12 cellular contexts compared by ENCODE assay signal in the genomic region with DNA sequence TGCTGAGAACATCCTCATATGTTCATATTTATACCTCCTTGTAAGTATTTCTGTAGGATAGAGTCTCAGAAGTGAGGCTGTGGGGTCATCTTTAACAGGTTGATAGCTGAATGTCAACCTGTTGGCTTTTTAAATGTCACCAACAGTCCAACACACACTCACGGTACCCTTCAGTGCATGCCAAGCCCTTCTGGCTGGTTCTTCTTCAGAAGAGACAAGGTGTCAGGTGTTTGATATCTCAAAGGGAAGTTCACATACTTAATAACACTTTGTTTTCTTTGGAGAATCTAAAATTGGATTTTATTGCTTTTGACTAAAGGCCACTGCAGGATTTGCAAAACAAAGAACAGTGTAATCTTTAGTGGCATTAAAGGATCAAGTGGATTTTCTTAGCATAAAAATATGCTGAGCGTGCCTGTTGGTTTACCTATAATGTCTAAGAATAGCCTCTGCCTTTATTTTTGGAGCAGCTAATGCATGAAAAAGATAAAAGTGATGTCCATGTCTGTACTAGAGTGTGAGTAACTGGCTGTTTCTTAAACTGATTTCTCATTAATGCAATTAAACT. TPM values are rescaled to one million over a fixed set of nuclear protein-coding genes. Genes with fewer than 3 reads are reported as not detected.
A peak's percentile ranks its signal among the peaks of the same experiment; 100 is the strongest.
DNase-seq lines count a peak whose midpoint lies in the region; ATAC-seq, FAIRE-seq and TF ChIP-seq lines count a peak whose summit lies in the region.
"Had no signal": no experiment of that assay in that cellular context is flagged by ENCODE, and none has a peak within 500 bp of the region (broad histone marks: within the 10 kb centered on the region; RNA-seq: fewer than 3 reads in every experiment).

No MANE protein-coding gene starts in this region.

- no peak for ATAC-seq in activated naive CD8-positive, alpha-beta T cell treated with anti-CD3 and anti-CD28 coated beads, Interleukin-2, amount 10 ng/mL, durations not matched to agents 7 days and 5 days (ENCODE audit: low read depth)
- no peak for ATAC-seq in HG03439 (IDR thresholded peaks at IDR 0.05; ENCODE audit: unreplicated experiment)

- H3K27me3 ChIP-seq in BLaER1 treated with 17β-estradiol and CSF1 and Interleukin-3, amounts not matched to agents 10 nM and 100 nM, result peaks cover 0 to 21% (median 0%) of the 10 kb centered on the region in 11 experiments; a peak in 3 of 22 replicates
- no peaks in the 10 kb centered on the region for H3K27me3 ChIP-seq in muscle layer of duodenum (ENCODE audit: low read depth, low read length)
- H3K27me3 ChIP-seq: ovary had no signal

- peak overlapping the region; percentile 73 for H3K4me3 Mint-ChIP-seq in activated naive CD8-positive, alpha-beta T cell treated with anti-CD3 and anti-CD28 coated beads, Interleukin-2, amount 10 ng/mL, durations not matched to agents 7 days and 5 days
- no peak overlapping the region for H3K4me3 Mint-ChIP-seq in CD14-positive monocyte

- H3K27me3 Mint-ChIP-seq in activated naive CD8-positive, alpha-beta T cell treated with anti-CD3 and anti-CD28 coated beads, Interleukin-2, amount 10 ng/mL, durations not matched to agents 7 days and 5 days, result no peaks in the 10 kb centered on the region
- H3K27me3 Mint-ChIP-seq in CD14-positive monocyte (ENCODE audit: low read depth in 3 of 3), result peaks cover 0 to under 1% (median 0%) of the 10 kb centered on the region in 3 donors

- peaks cover 70% of the 10 kb centered on the region for H3K4me1 Mint-ChIP-seq in activated naive CD8-positive, alpha-beta T cell treated with anti-CD3 and anti-CD28 coated beads, Interleukin-2, amount 10 ng/mL, durations not matched to agents 7 days and 5 days
- H3K4me1 Mint-ChIP-seq in CD14-positive monocyte, result peaks cover 47% of the 10 kb centered on the region

- intact Hi-C loops in CD14-positive monocyte (cut with micrococcal nuclease), result loop anchor here in 1 of 2 donors (10.0 kb wide), 1 partner anchor 63 kb away; no protein-coding TSS in a partner anchor

- no peak for TF ChIP-seq CTCF in CD14-positive monocyte (IDR thresholded peaks at IDR 0.05)

- H3K4me3 ChIP-seq in BLaER1 treated with 17β-estradiol and CSF1 and Interleukin-3, amounts not matched to agents 10 nM and 100 nM, result no peak overlapping the region
- H3K4me3 ChIP-seq in muscle layer of duodenum (ENCODE audit: low read depth in 1 of 2, low read length in 2 of 2), result no peak overlapping the region
- H3K4me3 ChIP-seq: ovary had no signal

- H3K36me3 Mint-ChIP-seq in activated naive CD8-positive, alpha-beta T cell treated with anti-CD3 and anti-CD28 coated beads, Interleukin-2, amount 10 ng/mL, durations not matched to agents 7 days and 5 days, result peaks cover 40% of the 10 kb centered on the region
- H3K36me3 Mint-ChIP-seq in CD14-positive monocyte, result peaks cover 0 to 2% of the 10 kb centered on the region in 2 donors

- H3K9ac ChIP-seq in BLaER1 treated with 17β-estradiol and CSF1 and Interleukin-3, amounts not matched to agents 10 nM and 100 nM, result no peak overlapping the region

- H3K36me3 ChIP-seq in BLaER1 treated with 17β-estradiol and CSF1 and Interleukin-3, amounts not matched to agents 10 nM and 100 nM, result no peaks in the 10 kb centered on the region
- H3K36me3 ChIP-seq in muscle layer of duodenum (ENCODE audit: control insufficient read depth in 1 of 2, insufficient read depth in 2 of 2, low read length in 2 of 2), result no peaks in the 10 kb centered on the region
- H3K36me3 ChIP-seq: ovary had no signal

- POLR2A ChIA-PET in activated naive CD8-positive, alpha-beta T cell treated with anti-CD3 and anti-CD28 coated beads, Interleukin-2, amount 10 ng/mL, durations not matched to agents 7 days and 5 days (lab: Charles Lee), result interaction anchor here (6.1 kb wide), 1 partner anchor 58 kb away, joined by 97 read pairs; no protein-coding TSS in a partner anchor
- POLR2A ChIA-PET in HEK293T (lab: Yijun Ruan, JAX), result no interaction called here

- FAIRE-seq in GM18507 (lab: Jason Lieb, UNC), result peak; percentile 65

- H3K4me2 ChIP-seq in BLaER1 treated with 17β-estradiol and CSF1 and Interleukin-3, amounts not matched to agents 10 nM and 100 nM, result peak overlapping the region in 6 of 11 experiments; percentile 84 to 99 (median 96); a peak in 6 of 22 replicates

- no peaks in the 10 kb centered on the region for H3K9me3 ChIP-seq in BLaER1 treated with 17β-estradiol and CSF1 and Interleukin-3, amounts not matched to agents 10 nM and 100 nM (replicated peaks in 1 of 11)
- H3K9me3 ChIP-seq in muscle layer of duodenum (ENCODE audit: control insufficient read depth in 1 of 2, low read length in 2 of 2), result no peaks in the 10 kb centered on the region
- H3K9me3 ChIP-seq: ovary had no signal

- no peak overlapping the region for H3K27ac Mint-ChIP-seq in activated naive CD8-positive, alpha-beta T cell treated with anti-CD3 and anti-CD28 coated beads, Interleukin-2, amount 10 ng/mL, durations not matched to agents 7 days and 5 days
- H3K27ac Mint-ChIP-seq in CD14-positive monocyte, result no peak overlapping the region

- no peaks in the 10 kb centered on the region for H3K9me3 Mint-ChIP-seq in activated naive CD8-positive, alpha-beta T cell treated with anti-CD3 and anti-CD28 coated beads, Interleukin-2, amount 10 ng/mL, durations not matched to agents 7 days and 5 days
- H3K9me3 Mint-ChIP-seq in CD14-positive monocyte, result no peaks in the 10 kb centered on the region

- CTCF ChIA-PET in HEK293T (lab: Yijun Ruan, JAX), result interaction anchor here (0.6 kb wide), 1 partner anchor 134 kb away, joined by 3 read pairs; no protein-coding TSS in a partner anchor

- 0 out of 22 replicates have a peak, but pooled peaks cover 0 to 9% (median 0%) of the 10 kb centered on the region in 11 experiments for H4K20me1 ChIP-seq in BLaER1 treated with 17β-estradiol and CSF1 and Interleukin-3, amounts not matched to agents 10 nM and 100 nM

- H3K4me1 ChIP-seq in BLaER1 treated with 17β-estradiol and CSF1 and Interleukin-3, amounts not matched to agents 10 nM and 100 nM, result peaks cover 59 to 73% (median 66%) of the 10 kb centered on the region in 10 experiments
- H3K4me1 ChIP-seq in muscle layer of duodenum (ENCODE audit: control insufficient read depth in 1 of 2, insufficient read depth in 2 of 2, low read length in 2 of 2), result peaks cover 34 to 47% of the 10 kb centered on the region in 2 donors

- H3K27ac ChIP-seq in BLaER1 treated with 17β-estradiol and CSF1 and Interleukin-3, amounts not matched to agents 10 nM and 100 nM, result no peak overlapping the region
- H3K27ac ChIP-seq in muscle layer of duodenum (ENCODE audit: low read length), result peak overlapping the region; percentile 20
- H3K27ac ChIP-seq: ovary had no signal

- DNase-seq in GM18507 (ENCODE audit: extremely low spot score, insufficient read length, low read depth), result no peak
- no peak for DNase-seq in activated naive CD8-positive, alpha-beta T cell treated with anti-CD3 and anti-CD28 coated beads, Interleukin-2, amount 10 ng/mL, durations not matched to agents 7 days and 5 days
- DNase-seq in CD14-positive monocyte (ENCODE audit: low spot score), result no peak
- no peak for DNase-seq in NCI-H510A treated with DMSO at 0.1 percent for 48 hours (lab: John Stamatoyannopoulos, UW)
- DNase-seq in HEK293T (ENCODE audit: extremely low spot score), result no peak
- DNase-seq: activated CD8-positive, alpha-beta memory T cell treated with anti-CD3 and anti-CD28 coated beads for 24 hours; DMS79; NCI-H1436 treated with DMSO at 0.1 percent for 48 hours; ovary had no signal

TF ChIP-seq in HEK293T, 16 proteins besides CTCF, POLR2A, EP300 and RAD21:
- TF ChIP-seq ELF4 (IDR thresholded peaks at IDR 0.05), result no peak
- TF ChIP-seq L3MBTL2 (conservative IDR thresholded peaks at IDR 0.05), result no peak
- no peak for TF ChIP-seq SUZ12 (IDR thresholded peaks at IDR 0.05)
- TF ChIP-seq HDGF (IDR thresholded peaks at IDR 0.05; ENCODE audit: borderline replicate concordance), result no peak
TF ChIP-seq in HEK293T: peak in this region for 0.

RNA-seq across cellular contexts. Expression of gene RGS3, which starts 58.2 kb away (rescaled TPM):
- 10 to 100 TPM; 63.2 to 65.5 TPM for total RNA-seq in activated naive CD8-positive, alpha-beta T cell treated with anti-CD3 and anti-CD28 coated beads, Interleukin-2, amount 10 ng/mL, durations not matched to agents 7 days and 5 days
- 10 to 100 TPM in 1 of 2 donors, 1 to 10 TPM in 1; 9.1 to 15.8 TPM for polyA plus RNA-seq in CD14-positive monocyte
